ENCODE assay signal across 7 cellular contexts in the genomic region with DNA sequence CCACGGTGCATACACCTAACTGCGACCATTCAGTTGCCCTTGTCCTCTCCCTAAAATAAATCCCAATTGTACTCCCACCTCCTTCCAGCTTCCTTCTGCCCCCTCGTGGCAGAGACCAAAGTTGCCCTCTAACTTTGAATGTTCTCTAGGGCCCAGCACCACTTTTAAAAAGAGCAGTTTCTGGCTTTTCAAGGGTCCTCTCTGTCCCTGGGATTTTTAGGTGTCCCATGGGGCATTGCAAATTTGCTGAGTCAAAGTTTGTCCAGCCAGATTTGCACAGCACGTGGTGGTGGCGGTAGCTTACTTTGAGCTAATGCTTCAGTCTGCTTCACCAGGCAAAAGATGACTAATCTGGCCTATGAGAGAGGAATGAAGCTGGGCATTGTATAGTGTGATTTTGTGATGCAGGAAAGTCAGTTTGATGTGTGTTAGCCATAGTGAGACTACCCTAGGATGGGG.
DNase-seq lines count a peak whose midpoint lies in the region; ATAC-seq and TF ChIP-seq lines count a peak whose summit lies in the region.

No MANE protein-coding gene starts in this region.

- H3K27me3 ChIP-seq in GM06990 (replicated peaks; ENCODE audit: control insufficient read depth, insufficient read depth, low read length) (no peaks in the 10 kb centered on the region), foreskin keratinocyte (no peaks in the 10 kb centered on the region)

- peaks cover 5% of the 10 kb centered on the region for H3K4me1 ChIP-seq in foreskin keratinocyte

- TF ChIP-seq CTCF in GM06990 (IDR thresholded peaks at IDR 0.05; ENCODE audit: insufficient read depth, low read length, poor library complexity, severe bottlenecking) = peak; percentile 84
- peak; percentile 48 for TF ChIP-seq CTCF in WI38 (IDR thresholded peaks at IDR 0.05; ENCODE audit: low read depth, low read length)
- peak; percentile 78 for TF ChIP-seq CTCF in foreskin keratinocyte (conservative IDR thresholded peaks at IDR 0.05)

- peak overlapping the region; percentile 63 for H3K27ac ChIP-seq in foreskin keratinocyte

- H3K4me3 ChIP-seq in GM06990 (replicated peaks; ENCODE audit: low read depth, low read length) (no peak overlapping the region), WI38 (ENCODE audit: low read depth, low read length) (no peak overlapping the region)

- ATAC-seq in foreskin keratinocyte = peak; percentile 90

- H3K36me3 ChIP-seq in GM06990 (ENCODE audit: control insufficient read depth, insufficient read depth, low read length) = no peaks in the 10 kb centered on the region

- DNase-seq in GM06990 (ENCODE audit: extremely low read depth, insufficient read length) (no peak), KG1 (lab: John Stamatoyannopoulos, UW) (peak; percentile 10), foreskin keratinocyte (peak; percentile 62 to 85), T-helper 9 cell (no peak), anterior cingulate cortex (lab: John Stamatoyannopoulos, UW) (no peak)
- DNase-seq in stimulated activated CD4-positive, alpha-beta T cell treated with anti-CD3 and anti-CD28 coated beads, Interleukin-4, amount 100 ng/mL, for 24 hours = peak; percentile 30

Comparison
In these comparisons a context has a peak if more than half of its experiments do, and no peak if none do; other contexts are left out.
1. DNase-seq: peak in KG1 (single experiment), foreskin keratinocyte (2 of 2) and stimulated activated CD4-positive, alpha-beta T cell treated with anti-CD3 and anti-CD28 coated beads, Interleukin-4, amount 100 ng/mL, for 24 hours (single experiment); none in GM06990 (single experiment), T-helper 9 cell (single experiment) and anterior cingulate cortex (0 of 58).
2. Peak in every context shown above with its lines, with median percentiles within 50 percentile points of each other: CTCF ChIP-seq.